ENCODE assay signal across 9 cellular contexts in genomic region chr15:78004222-78004727, GRCh38.
A peak's percentile ranks its signal among the peaks of the same experiment; 100 is the strongest.
DNase-seq lines count a peak whose midpoint lies in the region; ATAC-seq, FAIRE-seq and TF ChIP-seq lines count a peak whose summit lies in the region.
"Had no signal": no experiment of that assay in that cellular context is flagged by ENCODE, and none has a peak within 500 bp of the region (broad histone marks: within the 10 kb centered on the region; RNA-seq: fewer than 3 reads in every experiment).

No MANE protein-coding gene starts in this region.

- no peak for TF ChIP-seq CTCF in GM10248 (IDR thresholded peaks at IDR 0.05; ENCODE audit: control extremely low read depth, extremely low read depth, low read depth, missing control alignments)
- no peak for TF ChIP-seq CTCF in GM12878 (IDR thresholded peaks at IDR 0.05 in 2 of 3, conservative IDR thresholded peaks at IDR 0.05 in 1 of 3; ENCODE audit: control insufficient read depth in 2 of 3, extremely low read depth in 1 of 3, insufficient read depth in 1 of 3, low read depth in 3 of 3, low read length in 3 of 3)
- no peak for TF ChIP-seq CTCF in psoas muscle (IDR thresholded peaks at IDR 0.05)
- TF ChIP-seq CTCF in CD14-positive monocyte (IDR thresholded peaks at IDR 0.05), result no peak

- no peak overlapping the region for H3K27ac Mint-ChIP-seq in CD14-positive monocyte
- H3K27ac Mint-ChIP-seq: activated naive CD4-positive, alpha-beta T cell treated with anti-CD3 and anti-CD28 coated beads, Interleukin-2, amount 10 ng/mL, durations not matched to agents 7 days and 5 days had no signal

- peaks cover 0 to 2% (median 1%) of the 10 kb centered on the region in 3 donors for H3K27me3 Mint-ChIP-seq in CD14-positive monocyte (ENCODE audit: low read depth in 3 of 3)
- H3K27me3 Mint-ChIP-seq: activated naive CD4-positive, alpha-beta T cell treated with anti-CD3 and anti-CD28 coated beads, Interleukin-2, amount 10 ng/mL, durations not matched to agents 7 days and 5 days had no signal

- no peaks in the 10 kb centered on the region for H4K20me1 ChIP-seq in GM12878 (ENCODE audit: control insufficient read depth, insufficient read depth)

- H3K27me3 ChIP-seq in GM12878 (replicated peaks in 1 of 2; ENCODE audit: control insufficient read depth in 2 of 2, insufficient read depth in 2 of 2, low read length in 1 of 2), result no peaks in the 10 kb centered on the region
- no peaks in the 10 kb centered on the region for H3K27me3 ChIP-seq in psoas muscle (ENCODE audit: insufficient read depth in 3 of 3, low read length in 2 of 3)

- SMC1A ChIA-PET in GM12878 (lab: Charles Lee; ENCODE audit: uncharacterized antibody, unreplicated experiment), result interaction anchor here (0.9 to 3.7 kb wide), 18 partner anchors 10 to 236 kb away, joined by 3 to 28 read pairs (median 4); no protein-coding TSS in a partner anchor

- H3K4me3 Mint-ChIP-seq in CD14-positive monocyte, result no peak overlapping the region
- H3K4me3 Mint-ChIP-seq: activated naive CD4-positive, alpha-beta T cell treated with anti-CD3 and anti-CD28 coated beads, Interleukin-2, amount 10 ng/mL, durations not matched to agents 7 days and 5 days had no signal

- peaks cover 87 to 95% of the 10 kb centered on the region in 2 donors for H3K36me3 Mint-ChIP-seq in CD14-positive monocyte

- in situ Hi-C loops in GM12878 (cut with MboI), result no loop called here

- DNase-seq in GM10248 (ENCODE audit: extremely low spot score) (peak; percentile 58), GM19240 (ENCODE audit: insufficient read length, low spot score) (peak; percentile 58), GM12878 (ENCODE audit: low read depth, low spot score) (no peak), psoas muscle (no peak), CD14-positive monocyte (ENCODE audit: low spot score) (no peak)
- DNase-seq: activated naive CD4-positive, alpha-beta T cell treated with anti-CD3 and anti-CD28 coated beads, Interleukin-2, amount 10 ng/mL, durations not matched to agents 7 days and 5 days; PC-9 had no signal

- no peaks in the 10 kb centered on the region; the same call in 1 of the 2 replicates for H3K79me2 ChIP-seq in GM12878 (ENCODE audit: control insufficient read depth, insufficient read depth, low read length)

- RAD21 ChIA-PET in GM12878 (lab: Charles Lee; ENCODE audit: unreplicated experiment), result interaction anchor here (0.6 to 2.0 kb wide), 17 partner anchors 10 to 236 kb away, joined by 3 to 22 read pairs (median 4); no protein-coding TSS in a partner anchor

- no peak overlapping the region for H2AFZ ChIP-seq in GM12878 (ENCODE audit: control insufficient read depth, low read depth, low read length)
- H2AFZ ChIP-seq: PC-9 had no signal

- POLR2A ChIA-PET in GM10248 (lab: Yijun Ruan, JAX), result no interaction called here
- POLR2A ChIA-PET in GM12878 (lab: Charles Lee), result interaction anchor here (1.0 to 1.1 kb wide), 3 partner anchors 13 to 58 kb away, joined by 3 to 4 read pairs (median 3); no protein-coding TSS in a partner anchor

- ATAC-seq in GM12878, result peak; percentile 88
- ATAC-seq in psoas muscle, result no peak
- no peak for ATAC-seq in HG03280 (IDR thresholded peaks at IDR 0.05; ENCODE audit: unreplicated experiment)
- ATAC-seq in HG03469 (IDR thresholded peaks at IDR 0.05; ENCODE audit: unreplicated experiment), result no peak

- no TSS peak for BruUV-seq in GM12878 (replicated peaks; lab: Mats Ljungman, UMichigan)

- H3K9me3 ChIP-seq in GM12878 (replicated peaks; ENCODE audit: control insufficient read depth, insufficient read depth, low read length), result no peaks in the 10 kb centered on the region
- no peaks in the 10 kb centered on the region for H3K9me3 ChIP-seq in psoas muscle

- H3K4me1 ChIP-seq in GM12878 (ENCODE audit: control insufficient read depth, insufficient read depth, low read length) (peaks cover 17% of the 10 kb centered on the region), psoas muscle (peaks cover 57% of the 10 kb centered on the region)

- H3K4me2 ChIP-seq in GM12878 (ENCODE audit: control insufficient read depth, insufficient read depth), result 0 out of 2 replicates have a peak overlapping the region, but pooled peaks have one; percentile 38
- H3K4me2 ChIP-seq: PC-9 had no signal

- H3K9me3 Mint-ChIP-seq in CD14-positive monocyte, result peaks cover 0 to 1% (median 0%) of the 10 kb centered on the region in 7 donors
- H3K9me3 Mint-ChIP-seq: activated naive CD4-positive, alpha-beta T cell treated with anti-CD3 and anti-CD28 coated beads, Interleukin-2, amount 10 ng/mL, durations not matched to agents 7 days and 5 days had no signal

- FAIRE-seq in GM12878 (lab: Jason Lieb, UNC), result no peak

- CTCF ChIA-PET in GM10248 (lab: Yijun Ruan, JAX) (interaction anchor here (0.6 to 2.4 kb wide), 7 partner anchors 9 to 191 kb away, joined by 3 to 15 read pairs (median 4); no protein-coding TSS in a partner anchor), GM12878 (lab: Yijun Ruan, JAX) (interaction anchor here (0.6 to 9.4 kb wide), 16 partner anchors 8 to 108 kb away, joined by 3 to 60 read pairs (median 4); no protein-coding TSS in a partner anchor)

- H3K36me3 ChIP-seq in GM12878 (ENCODE audit: control insufficient read depth in 2 of 2, insufficient read depth in 2 of 2, low read length in 1 of 2), result peaks cover 19 to 32% of the 10 kb centered on the region in 2 experiments; a peak in 3 of 4 replicates
- peaks cover 0 to 26% of the 10 kb centered on the region in 2 donors for H3K36me3 ChIP-seq in psoas muscle (ENCODE audit: insufficient read depth in 1 of 2, low read depth in 1 of 2)

- TF ChIP-seq RAD21 in GM12878 (IDR thresholded peaks at IDR 0.05; ENCODE audit: insufficient read depth, low read depth, low read length), result no peak

- H3K4me1 Mint-ChIP-seq in CD14-positive monocyte, result peaks cover 12% of the 10 kb centered on the region

- TF ChIP-seq POLR2A in GM12878 (IDR thresholded peaks at IDR 0.05; ENCODE audit: low read depth, low read length), result no peak

- TF ChIP-seq EP300 in GM12878 (IDR thresholded peaks at IDR 0.05; ENCODE audit: borderline replicate concordance in 1 of 2, control insufficient read depth in 1 of 2, low read depth in 2 of 2, low read length in 2 of 2), result no peak; a peak in 1 of 4 replicates

- intact Hi-C loops in GM12878 (cut with micrococcal nuclease; ENCODE audit: unreplicated experiment), result loop anchor here (5.0 kb wide), 2 partner anchors 37 to 63 kb away; no protein-coding TSS in a partner anchor
- intact Hi-C loops in psoas muscle (cut with DNase I), result loop anchor here (5.0 to 10.0 kb wide), 2 partner anchors 37 to 261 kb away; partner anchors contain the start of gene DNAJA4 (in 1 of the 2)
- intact Hi-C loops in CD14-positive monocyte (cut with micrococcal nuclease), result no loop called here

- H3K4me3 ChIP-seq in GM12878 (no peak overlapping the region), psoas muscle (no peak overlapping the region)
- H3K4me3 ChIP-seq: PC-9 had no signal

- 40% methylated on average over 9 of the region's 9 CpGs for WGBS in GM12878 (ENCODE audit: insufficient coverage, insufficient replicate concordance, low lambda C conversion rate, missing lambda C conversion rate)
- 33 to 50% (median 38%) methylated on average over 9 of the region's 9 CpGs for WGBS in psoas muscle, 3 donors

- H3K27ac ChIP-seq in GM12878 (ENCODE audit: control insufficient read depth, insufficient read depth), result peak overlapping the region; percentile 80
- H3K27ac ChIP-seq in psoas muscle, result peak overlapping the region; percentile 70
- H3K27ac ChIP-seq: PC-9 had no signal

- H3K9ac ChIP-seq in GM12878 (ENCODE audit: control insufficient read depth, insufficient read depth, low read length), result peak overlapping the region; percentile 1; the same call in 1 of the 2 replicates

TF ChIP-seq in GM12878, 131 proteins besides CTCF, POLR2A, EP300 and RAD21 (continues in another document):
- no peak for TF ChIP-seq YBX1 (IDR thresholded peaks at IDR 0.05)
- no peak for TF ChIP-seq MTA3 (IDR thresholded peaks at IDR 0.05; ENCODE audit: borderline replicate concordance, low read length)
- no peak for TF ChIP-seq SREBF2 (IDR thresholded peaks at IDR 0.05; ENCODE audit: low read length)
- no peak for TF ChIP-seq KDM1A (IDR thresholded peaks at IDR 0.05; ENCODE audit: borderline replicate concordance)
- peak; percentile 74 for TF ChIP-seq RAD51 (IDR thresholded peaks at IDR 0.05)
- TF ChIP-seq MLLT1 (IDR thresholded peaks at IDR 0.05), result no peak
- no peak for TF ChIP-seq HDAC6 (IDR thresholded peaks at IDR 0.05; ENCODE audit: unreplicated experiment)
- TF ChIP-seq PAX5 (IDR thresholded peaks at IDR 0.05; ENCODE audit: borderline replicate concordance, low read depth, low read length), result no peak
- TF ChIP-seq USF2 (IDR thresholded peaks at IDR 0.05; ENCODE audit: borderline replicate concordance, low read depth, low read length), result no peak; the same call in 1 of the 2 replicates
- no peak for TF ChIP-seq SUPT20H (IDR thresholded peaks at IDR 0.05; ENCODE audit: borderline replicate concordance, control insufficient read depth, low read depth, low read length)
- TF ChIP-seq MEF2B (IDR thresholded peaks at IDR 0.05; ENCODE audit: partially characterized antibody, poor library complexity, severe bottlenecking), result peak; percentile 55
- no peak for TF ChIP-seq ATF7 (IDR thresholded peaks at IDR 0.05; ENCODE audit: low read depth)
- no peak for TF ChIP-seq NFXL1 (IDR thresholded peaks at IDR 0.05; ENCODE audit: borderline replicate concordance)
- TF ChIP-seq RELA (IDR thresholded peaks at IDR 0.05; ENCODE audit: borderline replicate concordance, partially characterized antibody), result peak; percentile 99
- no peak for TF ChIP-seq MYB (IDR thresholded peaks at IDR 0.05; ENCODE audit: borderline replicate concordance, low read depth, low read length)

Comparison
In these comparisons a context has a peak if more than half of its experiments do, and no peak if none do; other contexts are left out.
1. DNase-seq: peak in GM10248 (single experiment) and GM19240 (single experiment); none in GM12878 (single experiment), psoas muscle (0 of 2) and CD14-positive monocyte (single experiment).
2. intact Hi-C loops: an anchor here in GM12878 (5.0 kb wide) and psoas muscle (5.0 to 10.0 kb wide); none called in CD14-positive monocyte.